In the genomic region with DNA sequence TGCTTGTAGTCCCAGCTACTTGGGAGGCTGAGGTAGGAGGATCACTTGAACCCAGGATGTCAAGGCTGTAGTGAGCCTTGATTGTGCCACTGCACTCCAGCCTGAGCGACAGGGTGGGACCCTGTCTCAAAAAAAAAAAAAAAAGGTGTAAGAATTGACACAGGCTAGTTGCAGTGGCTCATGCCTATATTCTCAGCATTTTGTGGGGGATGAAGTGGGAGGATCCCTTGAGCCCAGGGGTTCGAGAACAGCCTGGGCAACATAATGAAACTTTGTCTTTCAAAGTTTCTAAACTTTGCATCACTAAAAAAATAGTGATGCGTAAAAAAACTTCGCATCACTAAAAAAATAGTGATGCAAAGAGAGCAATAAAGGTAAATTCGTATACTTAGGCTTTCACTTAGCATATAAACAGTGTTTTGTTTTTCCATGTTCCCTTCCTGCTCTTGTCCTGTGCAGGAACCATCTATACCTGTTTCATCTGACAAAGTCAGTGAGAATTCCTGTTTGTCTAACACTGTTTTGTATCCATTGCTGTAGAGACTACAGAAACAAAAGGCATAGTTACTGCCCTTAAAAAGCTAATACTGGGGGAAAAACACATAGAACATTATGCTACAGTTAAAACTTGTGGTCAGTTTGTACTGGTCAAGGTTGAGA, we compare ENCODE assay signal across 20 cellular contexts. TPM values are rescaled to one million over a fixed set of nuclear protein-coding genes. Genes with fewer than 3 reads are reported as not detected.
DNase-seq lines count a peak whose midpoint lies in the region; ATAC-seq and TF ChIP-seq lines count a peak whose summit lies in the region.
"Had no signal": no experiment of that assay in that cellular context is flagged by ENCODE, and none has a peak within 500 bp of the region (broad histone marks: within the 10 kb centered on the region; RNA-seq: fewer than 3 reads in every experiment).

No MANE protein-coding gene starts in this region.

- H3K9ac ChIP-seq in SK-N-SH, result no peak overlapping the region

- ATAC-seq in SK-N-SH treated with all-trans-retinoic acid at 6 μM for 48 hours (peak; percentile 26; the same call in 2 of the 3 replicates), WTC11 (peak; percentile 61), omental fat pad (ENCODE audit: low FRiP score) (peak; percentile 10)

- peak overlapping the region; percentile 43 for H3K4me3 Mint-ChIP-seq in WTC11

- H3K9me3 ChIP-seq in SK-N-SH, result no peaks in the 10 kb centered on the region
- H3K9me3 ChIP-seq: upper lobe of left lung had no signal

- H3K27me3 ChIP-seq in SK-N-SH (ENCODE audit: insufficient read depth), result no peaks in the 10 kb centered on the region
- H3K27me3 ChIP-seq: upper lobe of left lung had no signal

- H3K4me1 Mint-ChIP-seq in WTC11, result peaks cover 51% of the 10 kb centered on the region

- H4K20me1 ChIP-seq in SK-N-SH (ENCODE audit: insufficient read depth), result peaks cover 38% of the 10 kb centered on the region; the same call in 1 of the 2 replicates

- H3K4me1 ChIP-seq in SK-N-SH (ENCODE audit: control insufficient read depth in 1 of 2, insufficient read depth in 2 of 2, low read depth in 1 of 2, low read length in 1 of 2), result no peaks in the 10 kb centered on the region; a peak in 1 of 4 replicates

- TF ChIP-seq RAD21 in SK-N-SH (IDR thresholded peaks at IDR 0.05; ENCODE audit: low read length), result no peak

- CTCF ChIA-PET in SK-N-SH (lab: Yijun Ruan, JAX) (interaction anchor here (0.6 to 3.2 kb wide), 8 partner anchors 15 to 101 kb away, joined by 3 to 19 read pairs (median 4); partner anchors contain the start of gene CTCF), WTC11 (lab: Charles Lee) (interaction anchor here (0.5 to 2.7 kb wide), 12 partner anchors 12 to 222 kb away, joined by 3 to 11 read pairs (median 4); partner anchors contain the start of genes CARMIL2 and CTCF)

- H3K27ac Mint-ChIP-seq in WTC11, result peak overlapping the region; percentile 89

- no peaks in the 10 kb centered on the region for H3K9me2 ChIP-seq in SK-N-SH

- peaks cover 24% of the 10 kb centered on the region for H3F3A ChIP-seq in SK-N-SH (replicated peaks; ENCODE audit: insufficient read depth)

- WGBS in SK-N-SH (ENCODE audit: low lambda C conversion rate), result 94% methylated on average over 5 of the region's 5 CpGs

- no peaks in the 10 kb centered on the region for H3K36me3 Mint-ChIP-seq in WTC11
- H3K36me3 Mint-ChIP-seq: activated naive CD4-positive, alpha-beta T cell treated with anti-CD3 and anti-CD28 coated beads, Interleukin-2, amount 50 U/mL, for 72 hours had no signal

- H3K36me3 ChIP-seq in SK-N-SH (replicated peaks in 1 of 2; ENCODE audit: control insufficient read depth in 1 of 2, insufficient read depth in 2 of 2, low read length in 1 of 2), result peaks cover 0 to 8% of the 10 kb centered on the region in 2 experiments

- no peak overlapping the region for H2AFZ ChIP-seq in SK-N-SH (ENCODE audit: low read depth)
- H2AFZ ChIP-seq: PC-9 had no signal

- TF ChIP-seq EP300 in SK-N-SH (IDR thresholded peaks at IDR 0.05; ENCODE audit: borderline replicate concordance in 1 of 2, low read depth in 1 of 2, low read length in 1 of 2), result no peak

- peaks cover 64% of the 10 kb centered on the region for H3K79me2 ChIP-seq in SK-N-SH (ENCODE audit: insufficient read depth)

- peak overlapping the region in 1 of 2 experiments; percentile 19; a peak in 1 of 4 replicates for H3K27ac ChIP-seq in SK-N-SH (ENCODE audit: low read depth in 2 of 2, low read length in 1 of 2)
- peak overlapping the region; percentile 7 for H3K27ac ChIP-seq in epithelial cell of prostate
- H3K27ac ChIP-seq: 22Rv1, C4-2B, PC-9, upper lobe of left lung had no signal

- no peak overlapping the region for H3K4me3 ChIP-seq in SK-N-SH (ENCODE audit: low read depth in 2 of 2, low read length in 1 of 2)
- H3K4me3 ChIP-seq: PC-9, upper lobe of left lung had no signal

- TF ChIP-seq CTCF in SK-N-SH (IDR thresholded peaks at IDR 0.05) (no peak), WTC11 (IDR thresholded peaks at IDR 0.05) (no peak), omental fat pad (IDR thresholded peaks at IDR 0.05) (no peak)

- no peaks in the 10 kb centered on the region for H3K9me3 Mint-ChIP-seq in WTC11
- H3K9me3 Mint-ChIP-seq: activated naive CD4-positive, alpha-beta T cell treated with anti-CD3 and anti-CD28 coated beads, Interleukin-2, amount 50 U/mL, for 72 hours had no signal

- H3K27me3 Mint-ChIP-seq in WTC11 (ENCODE audit: low read depth), result no peaks in the 10 kb centered on the region

- POLR2A ChIA-PET in SK-N-SH (lab: Yijun Ruan, JAX), result no interaction called here
- POLR2A ChIA-PET in WTC11 (lab: Charles Lee), result interaction anchor here (0.7 kb wide), 1 partner anchor 162 kb away, joined by 3 read pairs; no protein-coding TSS in a partner anchor

- H3K4me2 ChIP-seq in SK-N-SH, result no peak overlapping the region
- H3K4me2 ChIP-seq: PC-9 had no signal

- TF ChIP-seq POLR2A in erythroblast (IDR thresholded peaks at IDR 0.05; ENCODE audit: low read length), result no peak

- DNase-seq in SK-N-SH (no peak), WTC11 (ENCODE audit: low spot score) (no peak), epithelial cell of prostate (ENCODE audit: low read depth, low spot score) (no peak), omental fat pad (ENCODE audit: low spot score) (no peak), erythroblast (lab: John Stamatoyannopoulos, UW) (no peak), MV-4-11 (lab: John Stamatoyannopoulos, UW) (no peak), NCI-H510A treated with DMSO at 0.1 percent for 48 hours (lab: John Stamatoyannopoulos, UW) (no peak)
- DNase-seq: DND-41; effector CD8-positive, alpha-beta T cell; foreskin melanocyte; GOT3; NCI-H187; NCI-H524 treated with DMSO at 0.1 percent for 48 hours; nucleus accumbens; PC-9 had no signal

TF ChIP-seq in SK-N-SH treated with all-trans-retinoic acid at 6 μM for 48 hours, 23 proteins besides CTCF, POLR2A, EP300 and RAD21 (continues in another document):
- TF ChIP-seq CSDC2 (CRISPR knock-in tag; IDR thresholded peaks at IDR 0.05), result no peak

TF ChIP-seq in SK-N-SH, 30 proteins besides CTCF, POLR2A, EP300 and RAD21:
- no peak for TF ChIP-seq MXI1 (IDR thresholded peaks at IDR 0.05; ENCODE audit: low read depth, low read length)
- TF ChIP-seq, protein P1, sequence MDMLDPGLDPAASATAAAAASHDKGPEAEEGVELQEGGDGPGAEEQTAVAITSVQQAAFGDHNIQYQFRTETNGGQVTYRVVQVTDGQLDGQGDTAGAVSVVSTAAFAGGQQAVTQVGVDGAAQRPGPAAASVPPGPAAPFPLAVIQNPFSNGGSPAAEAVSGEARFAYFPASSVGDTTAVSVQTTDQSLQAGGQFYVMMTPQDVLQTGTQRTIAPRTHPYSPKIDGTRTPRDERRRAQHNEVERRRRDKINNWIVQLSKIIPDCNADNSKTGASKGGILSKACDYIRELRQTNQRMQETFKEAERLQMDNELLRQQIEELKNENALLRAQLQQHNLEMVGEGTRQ (IDR thresholded peaks at IDR 0.05; ENCODE audit: borderline replicate concordance, low read depth, low read length), result no peak
- no peak for TF ChIP-seq YY1 (IDR thresholded peaks at IDR 0.05; ENCODE audit: low read depth)
- TF ChIP-seq RCOR1 (IDR thresholded peaks at IDR 0.05; ENCODE audit: low read length), result no peak
- no peak for TF ChIP-seq EZH2phosphoT487 (IDR thresholded peaks at IDR 0.05; ENCODE audit: borderline replicate concordance, low read depth)
- TF ChIP-seq CHD2 (IDR thresholded peaks at IDR 0.05; ENCODE audit: low read length, partially characterized antibody), result no peak
- no peak for TF ChIP-seq SIN3A (IDR thresholded peaks at IDR 0.05; ENCODE audit: borderline replicate concordance, low read depth, low read length)
- TF ChIP-seq RXRA (IDR thresholded peaks at IDR 0.05; ENCODE audit: borderline replicate concordance, low read depth), result no peak
- TF ChIP-seq FOXJ3 (CRISPR knock-in tag; IDR thresholded peaks at IDR 0.05), result no peak

TF ChIP-seq in WTC11, 78 proteins besides CTCF, POLR2A, EP300 and RAD21 (continues in another document):
- TF ChIP-seq, protein P2, sequence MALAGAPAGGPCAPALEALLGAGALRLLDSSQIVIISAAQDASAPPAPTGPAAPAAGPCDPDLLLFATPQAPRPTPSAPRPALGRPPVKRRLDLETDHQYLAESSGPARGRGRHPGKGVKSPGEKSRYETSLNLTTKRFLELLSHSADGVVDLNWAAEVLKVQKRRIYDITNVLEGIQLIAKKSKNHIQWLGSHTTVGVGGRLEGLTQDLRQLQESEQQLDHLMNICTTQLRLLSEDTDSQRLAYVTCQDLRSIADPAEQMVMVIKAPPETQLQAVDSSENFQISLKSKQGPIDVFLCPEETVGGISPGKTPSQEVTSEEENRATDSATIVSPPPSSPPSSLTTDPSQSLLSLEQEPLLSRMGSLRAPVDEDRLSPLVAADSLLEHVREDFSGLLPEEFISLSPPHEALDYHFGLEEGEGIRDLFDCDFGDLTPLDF (CRISPR knock-in tag; IDR thresholded peaks at IDR 0.05), result no peak
- no peak for TF ChIP-seq ZNF232 (CRISPR knock-in tag; IDR thresholded peaks at IDR 0.05)
- TF ChIP-seq, protein P3, sequence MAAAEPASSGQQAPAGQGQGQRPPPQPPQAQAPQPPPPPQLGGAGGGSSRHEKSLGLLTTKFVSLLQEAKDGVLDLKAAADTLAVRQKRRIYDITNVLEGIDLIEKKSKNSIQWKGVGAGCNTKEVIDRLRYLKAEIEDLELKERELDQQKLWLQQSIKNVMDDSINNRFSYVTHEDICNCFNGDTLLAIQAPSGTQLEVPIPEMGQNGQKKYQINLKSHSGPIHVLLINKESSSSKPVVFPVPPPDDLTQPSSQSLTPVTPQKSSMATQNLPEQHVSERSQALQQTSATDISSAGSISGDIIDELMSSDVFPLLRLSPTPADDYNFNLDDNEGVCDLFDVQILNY (CRISPR knock-in tag; IDR thresholded peaks at IDR 0.05), result no peak

RNA-seq across cellular contexts. Expression of gene CTCF, which starts 32.1 kb away (rescaled TPM):
- 18.8 and 19.6 TPM in 2 replicates for polyA plus RNA-seq in SK-N-SH (2012; rRNA removed)
- polyA plus RNA-seq in SK-N-SH (2012; cell fraction: cytosol; rRNA removed), result 20.3 and 22.0 TPM in 2 replicates
- polyA plus RNA-seq in SK-N-SH (2012; cell fraction: nucleus; rRNA removed), result 17.4 and 24.1 TPM in 2 replicates
- total RNA-seq in WTC11 (2021) (55.4 to 60.6 TPM (median 57.7 TPM) in 3 replicates), omental fat pad (10 to 100 TPM; 24.2 to 42.9 (median 28.2) TPM)

RNA-seq across cellular contexts. Expression of gene CARMIL2, which starts 50.6 kb away (rescaled TPM):
- polyA plus RNA-seq in SK-N-SH (2012; rRNA removed), result 4.4 and 4.9 TPM in 2 replicates
- polyA plus RNA-seq in SK-N-SH (2012; cell fraction: cytosol; rRNA removed), result 0.66 and 0.98 TPM in 2 replicates
- 30.1 and 51.0 TPM in 2 replicates for polyA plus RNA-seq in SK-N-SH (2012; cell fraction: nucleus; rRNA removed)
- total RNA-seq in WTC11 (2021), result 33.3 to 42.3 TPM (median 38.3 TPM) in 3 replicates
- total RNA-seq in omental fat pad, result 1 to 10 TPM in 3 of 4 donors, under 1 TPM in 1; 0.93 to 7.6 (median 2.4) TPM

Comparison
In these comparisons a context has a peak if more than half of its experiments do, and no peak if none do; other contexts are left out.
1. ATAC-seq: peak in every context shown above with its lines; median percentile 61 in WTC11; 26 in SK-N-SH treated with all-trans-retinoic acid at 6 μM for 48 hours; 10 in omental fat pad.